In the genomic region with DNA sequence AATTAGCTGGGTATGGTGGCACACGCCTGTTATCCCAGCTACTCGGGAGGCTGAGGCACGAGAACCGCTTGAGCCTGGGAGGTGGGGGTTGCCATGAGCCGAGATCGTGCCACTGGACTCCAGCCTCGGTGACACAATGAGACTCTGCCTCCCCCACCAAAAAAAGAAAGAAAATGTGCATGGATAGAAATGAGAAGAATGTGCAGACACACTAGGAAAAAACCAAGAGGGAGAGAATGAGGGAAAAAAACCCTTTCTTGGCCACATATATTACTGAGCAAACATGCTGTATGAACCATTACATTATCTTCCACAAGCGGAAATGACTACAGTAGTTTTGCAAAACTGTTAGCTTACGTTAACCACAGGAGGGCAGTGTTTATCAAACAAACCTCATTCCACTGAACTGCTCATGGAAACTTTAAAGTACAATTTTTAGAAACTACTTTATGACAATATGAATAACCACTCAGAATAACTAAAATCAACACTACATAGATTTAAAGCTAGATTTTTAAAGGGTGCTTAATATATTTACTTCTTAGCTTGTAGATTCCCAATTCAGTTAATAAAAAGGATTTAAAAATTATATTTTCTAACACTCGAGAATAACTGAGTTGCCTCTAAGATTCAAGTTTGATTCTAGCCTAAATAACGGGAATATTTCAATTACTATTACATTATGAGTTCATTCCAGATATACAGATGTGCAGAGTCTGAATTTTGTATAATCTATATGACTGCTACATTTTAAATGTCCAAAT, we compare ENCODE assay signal across 8 cellular contexts. TPM values are rescaled to one million over a fixed set of nuclear protein-coding genes. Genes with fewer than 3 reads are reported as not detected.
DNase-seq lines count a peak whose midpoint lies in the region; ATAC-seq and TF ChIP-seq lines count a peak whose summit lies in the region.

No MANE protein-coding gene starts in this region.

- in situ Hi-C loops in mammary epithelial cell (cut with MboI; ENCODE audit: low sequenced_read_pairs in 2 of 2): no loop called here

- TF ChIP-seq CTCF in SK-N-SH (IDR thresholded peaks at IDR 0.05): peak; percentile 94
- peak; percentile 67 to 72 for TF ChIP-seq CTCF in mammary epithelial cell (conservative IDR thresholded peaks at IDR 0.05 in 1 of 2, IDR thresholded peaks at IDR 0.05 in 1 of 2; ENCODE audit: extremely low read depth in 1 of 2, insufficient read depth in 1 of 2, low read depth in 1 of 2, low read length in 2 of 2)

- peak overlapping the region; percentile 30; the same call in 1 of the 2 replicates for H3K4me2 ChIP-seq in SK-N-SH
- peak overlapping the region; percentile 50 for H3K4me2 ChIP-seq in mammary epithelial cell (ENCODE audit: insufficient read depth, low read depth, low read length)

- intact Hi-C loops in mammary epithelial cell (cut with micrococcal nuclease): loop anchor here (1.0 to 5.0 kb wide), 5 partner anchors 25 to 293 kb away; no protein-coding TSS in a partner anchor

- H3K4me3 ChIP-seq in Jurkat, Clone E6-1 (ENCODE audit: low read length): peak overlapping the region; percentile 31
- H3K4me3 ChIP-seq in SK-N-SH (ENCODE audit: low read depth in 2 of 2, low read length in 1 of 2): no peak overlapping the region
- no peak overlapping the region for H3K4me3 ChIP-seq in mammary epithelial cell (replicated peaks in 1 of 3; ENCODE audit: insufficient read depth in 1 of 3, low read depth in 2 of 3, low read length in 3 of 3)

- dilution Hi-C loops in mammary epithelial cell (cut with HindIII; ENCODE audit: low sequenced_read_pairs): no loop called here

- H3K9me3 ChIP-seq in SK-N-SH (no peaks in the 10 kb centered on the region), mammary epithelial cell (replicated peaks; ENCODE audit: insufficient read depth, low read length) (no peaks in the 10 kb centered on the region)

- H3K4me1 ChIP-seq in SK-N-SH (ENCODE audit: control insufficient read depth in 1 of 2, insufficient read depth in 2 of 2, low read depth in 1 of 2, low read length in 1 of 2) (peaks cover 4 to 10% of the 10 kb centered on the region in 2 experiments; a peak in 3 of 4 replicates), mammary epithelial cell (ENCODE audit: insufficient read depth, low read length) (peaks cover 7% of the 10 kb centered on the region)

- no TSS peak for BruUV-seq in mammary epithelial cell (replicated peaks; lab: Mats Ljungman, UMichigan)

- H3K9ac ChIP-seq in SK-N-SH (no peak overlapping the region), mammary epithelial cell (ENCODE audit: insufficient read depth, low read length) (no peak overlapping the region)

- peak; percentile 19 for DNase-seq in DMS153 treated with DMSO at 0.1 percent for 48 hours (lab: John Stamatoyannopoulos, UW; ENCODE audit: unreplicated experiment)
- DNase-seq in DMS153 (lab: John Stamatoyannopoulos, UW): no peak
- DNase-seq in Jurkat, Clone E6-1 (ENCODE audit: low read depth, low spot score): peak; percentile 86
- peak; percentile 63 for DNase-seq in SK-N-SH
- DNase-seq in mammary epithelial cell: peak; percentile 70
- peak; percentile 76 for DNase-seq in kidney tubule cell (ENCODE audit: low spot score)
- DNase-seq in stimulated activated CD8-positive, alpha-beta memory T cell treated with anti-CD3 and anti-CD28 coated beads, Interleukin-12 subunit alpha, Interleukin-12 subunit beta, amount 100 ng/mL, for 1 hour (ENCODE audit: low read depth): peak; percentile 10

- peak; percentile 83 for TF ChIP-seq RAD21 in SK-N-SH (IDR thresholded peaks at IDR 0.05; ENCODE audit: low read length)

- CTCF ChIA-PET in SK-N-SH (lab: Yijun Ruan, JAX) (interaction anchor here (0.6 to 6.9 kb wide), 52 partner anchors 12 to 1399 kb away, joined by 3 to 90 read pairs (median 4); partner anchors contain the start of genes ASXL2 and KIF3C), mammary epithelial cell (lab: Charles Lee; ENCODE audit: low non-redundant PET) (interaction anchor here (0.7 to 1.1 kb wide), 3 partner anchors 27 to 345 kb away, joined by 5 to 6 read pairs (median 5); partner anchors contain the start of gene ASXL2)

- H3K27me3 ChIP-seq in SK-N-SH (ENCODE audit: insufficient read depth) (no peaks in the 10 kb centered on the region), mammary epithelial cell (ENCODE audit: insufficient read depth, low read length) (no peaks in the 10 kb centered on the region)

- H3K79me2 ChIP-seq in SK-N-SH (ENCODE audit: insufficient read depth) (peaks cover 70% of the 10 kb centered on the region), mammary epithelial cell (ENCODE audit: insufficient read depth, low read length) (peaks cover 81% of the 10 kb centered on the region)

- H4K20me1 ChIP-seq in SK-N-SH (ENCODE audit: insufficient read depth) (peaks cover 48% of the 10 kb centered on the region), mammary epithelial cell (ENCODE audit: insufficient read depth, low read length) (no peaks in the 10 kb centered on the region)

- H2AFZ ChIP-seq in SK-N-SH (ENCODE audit: low read depth) (no peak overlapping the region), mammary epithelial cell (ENCODE audit: low read depth, low read length) (peak overlapping the region; percentile 32)

- WGBS in SK-N-SH (ENCODE audit: low lambda C conversion rate): 54% methylated on average over 11 of the region's 11 CpGs
- WGBS in mammary epithelial cell (ENCODE audit: low coverage, missing lambda C conversion rate): 34% methylated on average over 8 of the region's 11 CpGs

- H3K9me2 ChIP-seq in SK-N-SH: no peaks in the 10 kb centered on the region

- no peak for TF ChIP-seq EP300 in SK-N-SH (IDR thresholded peaks at IDR 0.05; ENCODE audit: borderline replicate concordance in 1 of 2, low read depth in 1 of 2, low read length in 1 of 2)

- peaks cover 16% of the 10 kb centered on the region for H3F3A ChIP-seq in SK-N-SH (replicated peaks; ENCODE audit: insufficient read depth)

- POLR2A ChIA-PET in SK-N-SH (lab: Yijun Ruan, JAX): interaction anchor here (0.8 kb wide), 1 partner anchor 158 kb away, joined by 3 read pairs; no protein-coding TSS in a partner anchor

- peak; percentile 80 for ATAC-seq in GM21447 (IDR thresholded peaks at IDR 0.05; ENCODE audit: unreplicated experiment)

- H3K27ac ChIP-seq in SK-N-SH (ENCODE audit: low read depth in 2 of 2, low read length in 1 of 2): peak overlapping the region in 1 of 2 experiments; percentile 33; a peak in 2 of 4 replicates
- H3K27ac ChIP-seq in mammary epithelial cell (ENCODE audit: insufficient read depth, low read depth, low read length): peak overlapping the region; percentile 7

- H3K36me3 ChIP-seq in SK-N-SH (replicated peaks in 1 of 2; ENCODE audit: control insufficient read depth in 1 of 2, insufficient read depth in 2 of 2, low read length in 1 of 2): no peaks in the 10 kb centered on the region
- H3K36me3 ChIP-seq in mammary epithelial cell (ENCODE audit: insufficient read depth, low read length): peaks cover 2% of the 10 kb centered on the region

TF ChIP-seq in SK-N-SH, 30 proteins besides CTCF, POLR2A, EP300 and RAD21:
- TF ChIP-seq RCOR1 (IDR thresholded peaks at IDR 0.05; ENCODE audit: low read length): peak; percentile 55; the same call in 1 of the 2 replicates
- no peak for TF ChIP-seq USF1 (IDR thresholded peaks at IDR 0.05; ENCODE audit: borderline replicate concordance, low read depth)
- no peak for TF ChIP-seq TAF1 (IDR thresholded peaks at IDR 0.05; ENCODE audit: borderline replicate concordance, low read depth, low read length)
- no peak for TF ChIP-seq ELF1 (IDR thresholded peaks at IDR 0.05)
- peak; percentile 60 for TF ChIP-seq SMC3 (IDR thresholded peaks at IDR 0.05; ENCODE audit: low read depth, low read length)
- TF ChIP-seq, protein P1, sequence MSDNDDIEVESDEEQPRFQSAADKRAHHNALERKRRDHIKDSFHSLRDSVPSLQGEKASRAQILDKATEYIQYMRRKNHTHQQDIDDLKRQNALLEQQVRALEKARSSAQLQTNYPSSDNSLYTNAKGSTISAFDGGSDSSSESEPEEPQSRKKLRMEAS (IDR thresholded peaks at IDR 0.05; ENCODE audit: low read depth): no peak
TF ChIP-seq in SK-N-SH: peak in this region for 2.

RNA-seq across cellular contexts. Expression of gene ASXL2, which starts 26.4 kb away (rescaled TPM):
- polyA plus RNA-seq in Jurkat, Clone E6-1 (2012; ENCODE audit: insufficient read depth, insufficient read length): 12.7 TPM
- polyA plus RNA-seq in SK-N-SH (2012; rRNA removed) (4.8 and 6.1 TPM in 2 replicates), mammary epithelial cell (11.4 TPM)
- 5.6 and 5.8 TPM in 2 replicates for polyA plus RNA-seq in SK-N-SH (2012; cell fraction: cytosol; rRNA removed)
- 6.6 and 10.3 TPM in 2 replicates for polyA plus RNA-seq in SK-N-SH (2012; cell fraction: nucleus; rRNA removed)
- total RNA-seq in mammary epithelial cell: 10 to 100 TPM; 15.2 to 39.4 TPM
- polyA minus RNA-seq in mammary epithelial cell: 25.2 TPM
